ENCODE assay signal across 9 cellular contexts in the genomic region with DNA sequence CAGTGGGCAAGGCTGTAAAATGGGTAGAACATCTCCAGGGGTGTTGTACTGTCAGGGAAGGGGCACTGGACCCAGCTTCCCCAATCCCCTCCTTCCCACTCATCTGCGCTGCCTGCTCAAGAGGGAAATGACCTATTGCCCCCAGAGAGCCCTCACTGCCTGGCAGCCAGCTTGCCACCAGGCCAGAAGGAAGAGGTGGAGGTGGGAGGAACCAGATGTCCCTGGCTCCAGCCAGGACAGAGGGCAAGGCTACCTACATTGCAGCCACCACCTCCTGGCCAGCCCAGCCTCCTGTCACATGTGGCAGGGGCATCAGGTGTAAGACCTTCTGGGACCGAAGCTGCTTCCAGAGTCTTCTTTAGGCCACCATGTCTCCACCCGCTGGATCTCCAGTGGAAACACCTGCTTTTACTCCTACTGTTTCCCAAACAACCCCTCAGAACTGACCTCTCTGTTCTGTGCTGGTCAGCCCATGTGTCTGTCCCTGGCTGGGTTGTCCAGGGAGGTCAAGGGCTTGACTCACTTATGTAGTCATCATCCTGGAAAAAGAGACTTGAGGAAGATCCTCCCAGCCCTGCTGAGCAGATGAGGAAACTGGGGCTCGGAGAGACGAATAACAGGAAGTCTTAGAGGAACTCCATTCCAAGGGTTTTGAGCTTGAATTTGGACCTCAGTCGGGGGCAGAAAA. TPM values are rescaled to one million over a fixed set of nuclear protein-coding genes. Genes with fewer than 3 reads are reported as not detected.
A peak's percentile ranks its signal among the peaks of the same experiment; 100 is the strongest.
DNase-seq lines count a peak whose midpoint lies in the region; ATAC-seq and TF ChIP-seq lines count a peak whose summit lies in the region.
"Had no signal": no experiment of that assay in that cellular context is flagged by ENCODE, and none has a peak within 500 bp of the region (broad histone marks: within the 10 kb centered on the region; RNA-seq: fewer than 3 reads in every experiment).

No MANE protein-coding gene starts in this region.

- no peaks in the 10 kb centered on the region for H3K9me3 Mint-ChIP-seq in natural killer cell treated with Interleukin-12 subunit alpha and Interleukin-12 subunit beta and Interleukin-15 and Interleukin-18, amount 100 ng/mL, for 72 hours

- TF ChIP-seq CTCF in AG04450 (IDR thresholded peaks at IDR 0.05; ENCODE audit: low read depth, low read length): no peak
- no peak for TF ChIP-seq CTCF in Panc1 (IDR thresholded peaks at IDR 0.05)

- CTCF ChIA-PET in AG04450 (lab: Charles Lee): interaction anchor here (1.0 to 1.8 kb wide), 2 partner anchors 10 to 19 kb away, joined by 4 to 12 read pairs; no protein-coding TSS in a partner anchor
- CTCF ChIA-PET in Panc1 (lab: Charles Lee): no interaction called here

- H3K27me3 ChIP-seq in AG04450 (ENCODE audit: control insufficient read depth, insufficient read depth, low read length) (no peaks in the 10 kb centered on the region), Panc1 (ENCODE audit: control insufficient read depth, insufficient read depth, low read length) (no peaks in the 10 kb centered on the region)
- no peaks in the 10 kb centered on the region for H3K27me3 ChIP-seq in effector memory CD4-positive, alpha-beta T cell (replicated peaks; ENCODE audit: control insufficient read depth, insufficient read depth, low read length, poor library complexity, severe bottlenecking)

- H3K4me1 ChIP-seq in Panc1 (ENCODE audit: control insufficient read depth, insufficient read depth, low read length): peaks cover 18% of the 10 kb centered on the region
- no peaks in the 10 kb centered on the region for H3K4me1 ChIP-seq in effector memory CD4-positive, alpha-beta T cell (ENCODE audit: control insufficient read depth, insufficient read depth, low read length, poor library complexity, severe bottlenecking)

- intact Hi-C loops in Panc1 (cut with micrococcal nuclease; ENCODE audit: unreplicated experiment): no loop called here

- H3K36me3 Mint-ChIP-seq in natural killer cell treated with Interleukin-12 subunit alpha and Interleukin-12 subunit beta and Interleukin-15 and Interleukin-18, amount 100 ng/mL, for 72 hours: no peaks in the 10 kb centered on the region

- DNase-seq in AG04450 (ENCODE audit: low read depth, low spot score) (no peak), Panc1 (ENCODE audit: low read depth, low spot score) (no peak), LoVo (ENCODE audit: low spot score) (no peak), iPS-NIHi11 (ENCODE audit: low spot score) (no peak)
- DNase-seq in effector memory CD4-positive, alpha-beta T cell: no peak
- no peak for DNase-seq in natural killer cell treated with Interleukin-12 subunit alpha and Interleukin-12 subunit beta and Interleukin-15 and Interleukin-18, amount 100 ng/mL, for 72 hours (ENCODE audit: low spot score)
- DNase-seq: DMS79 had no signal

- H3K4me3 ChIP-seq in AG04450 (ENCODE audit: low read depth, low read length) (no peak overlapping the region), Panc1 (ENCODE audit: low read depth in 2 of 2, low read length in 2 of 2) (no peak overlapping the region)
- no peak overlapping the region for H3K4me3 ChIP-seq in effector memory CD4-positive, alpha-beta T cell (ENCODE audit: insufficient read depth, low read depth, low read length, poor library complexity, severe bottlenecking)

- H3K9me3 ChIP-seq in AG04450 (ENCODE audit: control insufficient read depth, insufficient read depth, low read length): no peaks in the 10 kb centered on the region; the same call in 1 of the 2 replicates
- no peaks in the 10 kb centered on the region for H3K9me3 ChIP-seq in Panc1 (ENCODE audit: control insufficient read depth, insufficient read depth, low read depth, low read length)
- H3K9me3 ChIP-seq in effector memory CD4-positive, alpha-beta T cell (ENCODE audit: control insufficient read depth, low read length): no peaks in the 10 kb centered on the region

- POLR2A ChIA-PET in AG04450 (lab: Yijun Ruan, JAX): interaction anchor here (1.0 kb wide), 1 partner anchor 41 kb away, joined by 3 read pairs; no protein-coding TSS in a partner anchor
- POLR2A ChIA-PET in Panc1 (lab: Charles Lee): interaction anchor here (0.8 kb wide), 1 partner anchor 534 kb away, joined by 4 read pairs; no protein-coding TSS in a partner anchor

- H3K36me3 ChIP-seq in Panc1 (ENCODE audit: control insufficient read depth, insufficient read depth, low read length): peaks cover under 1% of the 10 kb centered on the region
- H3K36me3 ChIP-seq in effector memory CD4-positive, alpha-beta T cell (ENCODE audit: control insufficient read depth, insufficient read depth, low read length): peaks cover 98% of the 10 kb centered on the region

- peak overlapping the region; percentile 65 for H3K27ac ChIP-seq in AG04450 (ENCODE audit: low read depth, low read length)
- H3K27ac ChIP-seq in Panc1 (ENCODE audit: low read length): no peak overlapping the region; the same call in 1 of the 2 replicates
- H3K27ac ChIP-seq in effector memory CD4-positive, alpha-beta T cell (ENCODE audit: insufficient read depth, low read length, poor library complexity, severe bottlenecking): peak overlapping the region; percentile 11

- H3K27me3 Mint-ChIP-seq in natural killer cell treated with Interleukin-12 subunit alpha and Interleukin-12 subunit beta and Interleukin-15 and Interleukin-18, amount 100 ng/mL, for 72 hours: no peaks in the 10 kb centered on the region

- H3K27ac Mint-ChIP-seq in natural killer cell treated with Interleukin-12 subunit alpha and Interleukin-12 subunit beta and Interleukin-15 and Interleukin-18, amount 100 ng/mL, for 72 hours: peak overlapping the region; percentile 47 to 89

- peak; percentile 43 for ATAC-seq in Panc1
- no peak for ATAC-seq in natural killer cell treated with Interleukin-12 subunit alpha and Interleukin-12 subunit beta and Interleukin-15 and Interleukin-18, amount 100 ng/mL, for 72 hours
- ATAC-seq in GM19324 (IDR thresholded peaks at IDR 0.05; ENCODE audit: low FRiP score, unreplicated experiment): no peak
- no peak for ATAC-seq in GM21717 (IDR thresholded peaks at IDR 0.05; ENCODE audit: unreplicated experiment)

- H3K4me1 Mint-ChIP-seq in natural killer cell treated with Interleukin-12 subunit alpha and Interleukin-12 subunit beta and Interleukin-15 and Interleukin-18, amount 100 ng/mL, for 72 hours (ENCODE audit: low read depth in 2 of 2): peaks cover 15 to 31% of the 10 kb centered on the region in 2 donors

- H3K4me3 Mint-ChIP-seq in natural killer cell treated with Interleukin-12 subunit alpha and Interleukin-12 subunit beta and Interleukin-15 and Interleukin-18, amount 100 ng/mL, for 72 hours: no peak overlapping the region

- no TSS peak for BruUV-seq in Panc1 (replicated peaks; lab: Mats Ljungman, UMichigan)

- in situ Hi-C loops in Panc1 (cut with HindIII; ENCODE audit: low pct_unique_long_range_greater_than_20kb, low sequenced_read_pairs): no loop called here

RNA-seq across cellular contexts. Expression of gene JADE2, which starts 42.3 kb away (rescaled TPM):
- 12.4 and 13.2 TPM in 2 replicates for polyA plus RNA-seq in AG04450 (2011; rRNA removed)
- 31.0 and 32.7 TPM in 2 replicates for polyA minus RNA-seq in AG04450 (2011; rRNA and poly(A)+ RNA removed)
- total RNA-seq in Panc1 (2021; ENCODE audit: unreplicated experiment): 80.0 TPM
- polyA plus RNA-seq in Panc1 (2012; ENCODE audit: insufficient read length): 40.4 TPM
- 10 to 100 TPM; 45.2 to 70.8 TPM for total RNA-seq in natural killer cell treated with Interleukin-12 subunit alpha and Interleukin-12 subunit beta and Interleukin-15 and Interleukin-18, amount 100 ng/mL, for 72 hours
